In the genomic region with DNA sequence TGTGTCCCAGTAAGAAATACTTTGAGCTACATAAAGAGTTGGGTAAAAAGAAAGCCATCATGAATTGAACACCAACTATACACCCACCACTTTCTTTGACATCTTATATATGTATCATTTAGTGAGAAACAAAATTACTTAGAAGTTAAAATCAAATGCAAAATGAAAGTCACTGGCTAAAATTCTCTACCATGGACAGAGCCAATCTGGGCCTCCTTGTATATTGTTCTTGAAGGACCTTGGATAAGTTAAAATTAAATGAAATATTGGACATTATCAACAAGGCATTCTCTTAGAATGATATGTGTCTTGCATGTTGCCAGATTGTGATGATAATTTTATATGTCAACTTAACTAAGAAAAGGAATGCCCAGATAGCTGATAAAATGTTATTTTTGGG, we compare ENCODE assay signal across 29 cellular contexts.
"Had no signal": no experiment of that assay in that cellular context is flagged by ENCODE, and none has a peak within 500 bp of the region (broad histone marks: within the 10 kb centered on the region; RNA-seq: fewer than 3 reads in every experiment).

No MANE protein-coding gene starts in this region.

- FAIRE-seq: colon had no signal

- H3K4me3 ChIP-seq: ascending aorta, body of pancreas, esophagus muscularis mucosa, gastrocnemius medialis, heart right ventricle had no signal

- H3K27me3 ChIP-seq: ascending aorta, body of pancreas, esophagus muscularis mucosa, foreskin keratinocyte, gastrocnemius medialis, heart right ventricle had no signal

- H3K27ac ChIP-seq: ascending aorta, body of pancreas, esophagus muscularis mucosa, foreskin keratinocyte, gastrocnemius medialis had no signal

- H3K36me3 ChIP-seq: ascending aorta, esophagus muscularis mucosa, gastrocnemius medialis, heart right ventricle had no signal

- ATAC-seq: activated CD4-positive, alpha-beta T cell treated with anti-CD3 and anti-CD28 coated beads for 36 hours; activated CD8-positive, alpha-beta memory T cell treated with anti-CD3 and anti-CD28 coated beads, Interleukin-2, amount 10 ng/mL, durations not matched to agents 7 days and 5 days; activated CD8-positive, alpha-beta T cell treated with anti-CD3 and anti-CD28 coated beads, Interleukin-2, amount 10 ng/mL, durations not matched to agents 7 days and 5 days; activated naive CD8-positive, alpha-beta T cell treated with anti-CD3 and anti-CD28 coated beads, Interleukin-2, amount 50 U/mL, for 24 hours; body of pancreas; effector memory CD8-positive, alpha-beta T cell; foreskin keratinocyte; gastrocnemius medialis had no signal

- H3K9me3 ChIP-seq: ascending aorta, body of pancreas, esophagus muscularis mucosa, gastrocnemius medialis, heart right ventricle had no signal

- DNase-seq: activated CD4-positive, alpha-beta memory T cell treated with anti-CD3 and anti-CD28 coated beads for 36 hours; activated CD4-positive, alpha-beta T cell treated with anti-CD3 and anti-CD28 coated beads for 36 hours; activated CD4-positive, alpha-beta T cell treated with anti-CD3 and anti-CD28 coated beads, Interleukin-2, amount 10 ng/mL, durations not matched to agents 24 days and 14 days; activated CD4-positive, CD25-positive, alpha-beta regulatory T cell; activated CD4-positive, CD25-positive, alpha-beta regulatory T cell treated with anti-CD3 and anti-CD28 coated beads, Interleukin-2, amount 50 U/mL, for 72 hours; activated CD8-positive, alpha-beta memory T cell treated with anti-CD3 and anti-CD28 coated beads, Interleukin-2, amount 10 ng/mL, durations not matched to agents 7 days and 5 days; activated CD8-positive, alpha-beta memory T cell treated with anti-CD3 and anti-CD28 coated beads, Interleukin-2, amount 50 U/mL, for 4 hours; activated CD8-positive, alpha-beta T cell treated with anti-CD3 and anti-CD28 coated beads, Interleukin-2, amount 10 ng/mL, durations not matched to agents 7 days and 5 days; activated effector memory CD4-positive, alpha-beta T cell treated with anti-CD3 and anti-CD28 coated beads, Interleukin-2, amount 50 U/mL, for 16 hours; activated naive CD4-positive, alpha-beta T cell treated with anti-CD3 and anti-CD28 coated beads for 36 hours; activated naive CD8-positive, alpha-beta T cell treated with anti-CD3 and anti-CD28 coated beads for 36 hours; activated naive CD8-positive, alpha-beta T cell treated with anti-CD3 and anti-CD28 coated beads, Interleukin-2, amount 50 U/mL, for 24 hours; activated T-cell treated with anti-CD3 and anti-CD28 coated beads, Interleukin-2, amount 50 U/mL, for 1 hour; activated T-cell treated with anti-CD3 and anti-CD28 coated beads, Interleukin-2, amount 50 U/mL, for 48 hours; body of pancreas; caudate nucleus; cortex of kidney; dermis blood vessel endothelial cell; effector CD4-positive, alpha-beta T cell; effector memory CD8-positive, alpha-beta T cell; erythroblast; foreskin keratinocyte; gastrocnemius medialis; glutamatergic neuron; heart right ventricle; T-helper 2 cell had no signal

- H3K4me1 ChIP-seq: ascending aorta, body of pancreas, esophagus muscularis mucosa, foreskin keratinocyte had no signal
